1 cellular context compared by ENCODE assay signal in genomic region chr12:93441617-93442410, GRCh38.
A peak's percentile ranks its signal among the peaks of the same experiment; 100 is the strongest.
TF ChIP-seq lines count a peak whose summit lies in the region.

Gene UBE2N, minus strand, starts transcription at chr12:93441947. Its CDS starts 63 bp downstream, at chr12:93441884.

TF ChIP-seq in HepG2, 621 proteins besides CTCF, POLR2A, EP300 and RAD21 (continued from another document and continues in another):
- TF ChIP-seq ZUFSP (CRISPR knock-in tag; IDR thresholded peaks at IDR 0.05; ENCODE audit: borderline replicate concordance) (no peak), ARNTL (CRISPR knock-in tag; IDR thresholded peaks at IDR 0.05) (0 out of 2 replicates have a peak, but pooled peaks have one; percentile 36), MXD1 (CRISPR knock-in tag; IDR thresholded peaks at IDR 0.05) (peak; percentile 53), CEBPZ (IDR thresholded peaks at IDR 0.05; ENCODE audit: low read length) (no peak), ZNF841 (CRISPR knock-in tag; IDR thresholded peaks at IDR 0.05; ENCODE audit: borderline replicate concordance) (no peak; the same call in 1 of the 2 replicates), ZBTB34 (CRISPR knock-in tag; IDR thresholded peaks at IDR 0.05) (0 out of 2 replicates have a peak, but pooled peaks have one; percentile 55), ZNF556 (CRISPR knock-in tag; IDR thresholded peaks at IDR 0.05; ENCODE audit: borderline replicate concordance) (peak; percentile 87; the same call in 1 of the 2 replicates), ZNF639 (CRISPR knock-in tag; conservative IDR thresholded peaks at IDR 0.05) (peak; percentile 85; the same call in 1 of the 2 replicates), TRIM22 (IDR thresholded peaks at IDR 0.05) (no peak), PAWR (CRISPR knock-in tag; IDR thresholded peaks at IDR 0.05; ENCODE audit: borderline replicate concordance) (peak; percentile 33; the same call in 1 of the 2 replicates), CREBL2 (CRISPR knock-in tag; IDR thresholded peaks at IDR 0.05; ENCODE audit: borderline replicate concordance) (no peak), UBTF (CRISPR knock-in tag; IDR thresholded peaks at IDR 0.05) (peak; percentile 62; the same call in 1 of the 2 replicates), MNT (IDR thresholded peaks at IDR 0.05) (no peak; the same call in none of the 2 replicates), ZSCAN20 (CRISPR knock-in tag; IDR thresholded peaks at IDR 0.05; ENCODE audit: borderline replicate concordance) (no peak), ZNF616 (CRISPR knock-in tag; IDR thresholded peaks at IDR 0.05; ENCODE audit: low read depth) (peak; percentile 21; the same call in 1 of the 2 replicates), TBL1XR1 (IDR thresholded peaks at IDR 0.05; ENCODE audit: borderline replicate concordance, low read length, partially characterized antibody) (no peak), TFDP1 (CRISPR knock-in tag; IDR thresholded peaks at IDR 0.05; ENCODE audit: borderline replicate concordance) (peak; percentile 81; the same call in 1 of the 2 replicates), CBX5 (CRISPR knock-in tag; IDR thresholded peaks at IDR 0.05; ENCODE audit: borderline replicate concordance) (no peak; the same call in 1 of the 2 replicates), ZNF510 (CRISPR knock-in tag; IDR thresholded peaks at IDR 0.05; ENCODE audit: low read depth) (no peak), TEF (CRISPR knock-in tag; IDR thresholded peaks at IDR 0.05) (no peak), ZBTB33 (CRISPR knock-in tag; IDR thresholded peaks at IDR 0.05) (no peak), SRF (IDR thresholded peaks at IDR 0.05; ENCODE audit: low read depth, low read length) (no peak), SKIL (CRISPR knock-in tag; IDR thresholded peaks at IDR 0.05; ENCODE audit: borderline replicate concordance) (peak; percentile 18; the same call in 1 of the 2 replicates), PRDM4 (CRISPR knock-in tag; IDR thresholded peaks at IDR 0.05; ENCODE audit: borderline replicate concordance) (no peak), ZNF644 (CRISPR knock-in tag; IDR thresholded peaks at IDR 0.05; ENCODE audit: low read depth) (no peak), MIER3 (CRISPR knock-in tag; IDR thresholded peaks at IDR 0.05; ENCODE audit: borderline replicate concordance) (no peak)
